Comparison of ENCODE assay signal across 8 cellular contexts in genomic region chr1:151989131-151989868, GRCh38. TPM values are rescaled to one million over a fixed set of nuclear protein-coding genes. Genes with fewer than 3 reads are reported as not detected.
DNase-seq lines count a peak whose midpoint lies in the region; ATAC-seq and TF ChIP-seq lines count a peak whose summit lies in the region.

No MANE protein-coding gene starts in this region.

- no peaks in the 10 kb centered on the region for H3K27me3 ChIP-seq in colonic mucosa

- peak overlapping the region; percentile 8 to 100 for H3K9ac ChIP-seq in colonic mucosa (ENCODE audit: low read depth in 2 of 2, low read length in 2 of 2)

- no peaks in the 10 kb centered on the region for H3K9me3 Mint-ChIP-seq in naive thymus-derived CD8-positive, alpha-beta T cell
- no peaks in the 10 kb centered on the region for H3K9me3 Mint-ChIP-seq in stimulated activated naive B cell treated with anti-CD40 and anti-IgM and Interleukin-4, amounts not matched to agents 10 μg/mL and 1 μg/mL and 100 μg/mL, for 72 hours

- intact Hi-C loops in colonic mucosa (cut with DNase I): no loop called here

- H3K27me3 Mint-ChIP-seq in naive thymus-derived CD8-positive, alpha-beta T cell: no peaks in the 10 kb centered on the region
- no peaks in the 10 kb centered on the region for H3K27me3 Mint-ChIP-seq in stimulated activated naive B cell treated with anti-CD40 and anti-IgM and Interleukin-4, amounts not matched to agents 10 μg/mL and 1 μg/mL and 100 μg/mL, for 72 hours

- H3K36me3 ChIP-seq in colonic mucosa: no peaks in the 10 kb centered on the region

- peaks cover 31% of the 10 kb centered on the region for H3K4me1 ChIP-seq in colonic mucosa

- POLR2A ChIA-PET in naive thymus-derived CD8-positive, alpha-beta T cell (lab: Charles Lee): interaction anchor here (0.9 kb wide), 1 partner anchor 9 kb away, joined by 3 read pairs; no protein-coding TSS in a partner anchor

- peak overlapping the region; percentile 99 for H3K27ac ChIP-seq in colonic mucosa

- peak overlapping the region; percentile 20 to 87 (median 57) for H3K27ac Mint-ChIP-seq in naive thymus-derived CD8-positive, alpha-beta T cell
- H3K27ac Mint-ChIP-seq in stimulated activated naive B cell treated with anti-CD40 and anti-IgM and Interleukin-4, amounts not matched to agents 10 μg/mL and 1 μg/mL and 100 μg/mL, for 72 hours: no peak overlapping the region

- H3K4me3 Mint-ChIP-seq in naive thymus-derived CD8-positive, alpha-beta T cell: peak overlapping the region in 7 of 10 donors; percentile 4 to 65 (median 39)
- H3K4me3 Mint-ChIP-seq in stimulated activated naive B cell treated with anti-CD40 and anti-IgM and Interleukin-4, amounts not matched to agents 10 μg/mL and 1 μg/mL and 100 μg/mL, for 72 hours: no peak overlapping the region

- peaks cover 41 to 84% (median 77%) of the 10 kb centered on the region in 4 donors for H3K4me1 Mint-ChIP-seq in naive thymus-derived CD8-positive, alpha-beta T cell
- H3K4me1 Mint-ChIP-seq in stimulated activated naive B cell treated with anti-CD40 and anti-IgM and Interleukin-4, amounts not matched to agents 10 μg/mL and 1 μg/mL and 100 μg/mL, for 72 hours: peaks cover 12 to 42% of the 10 kb centered on the region in 2 donors

- TF ChIP-seq CTCF in colonic mucosa (IDR thresholded peaks at IDR 0.05): no peak

- H3K4me3 ChIP-seq in colonic mucosa: no peak overlapping the region

- DNase-seq in GM04504 (ENCODE audit: low read depth) (peak; percentile 73), SW 1271 (lab: John Stamatoyannopoulos, UW) (peak; percentile 19 to 67), colonic mucosa (peak; percentile 84), cerebellum (ENCODE audit: low spot score) (no peak), NCI-H1092 treated with DMSO at 0.1 percent for 48 hours (lab: John Stamatoyannopoulos, UW) (no peak)
- DNase-seq in naive thymus-derived CD8-positive, alpha-beta T cell: peak in 1 of 10 donors; percentile 26
- DNase-seq in stimulated activated naive B cell treated with anti-CD40 and anti-IgM and Interleukin-4, amounts not matched to agents 10 μg/mL and 1 μg/mL and 100 μg/mL, for 72 hours: no peak

- peaks cover 0 to 20% (median 3%) of the 10 kb centered on the region in 3 donors for H3K36me3 Mint-ChIP-seq in naive thymus-derived CD8-positive, alpha-beta T cell
- H3K36me3 Mint-ChIP-seq in stimulated activated naive B cell treated with anti-CD40 and anti-IgM and Interleukin-4, amounts not matched to agents 10 μg/mL and 1 μg/mL and 100 μg/mL, for 72 hours: peaks cover 0 to 4% of the 10 kb centered on the region in 2 donors

- no peak for ATAC-seq in naive thymus-derived CD8-positive, alpha-beta T cell
- no peak for ATAC-seq in HG02973 (IDR thresholded peaks at IDR 0.05; ENCODE audit: unreplicated experiment)
- ATAC-seq in stimulated activated naive B cell treated with anti-CD40 and anti-IgM and Interleukin-4, amounts not matched to agents 10 μg/mL and 1 μg/mL and 100 μg/mL, for 72 hours (replicated peaks): no peak

- H3K9me3 ChIP-seq in colonic mucosa: no peaks in the 10 kb centered on the region

RNA-seq across cellular contexts. Expression of gene S100A10, which starts 4.4 kb away (rescaled TPM):
- 1,000 to 10,000 TPM; 1,313 to 1,485 TPM for total RNA-seq in colonic mucosa
- 100 to 1,000 TPM; 198 to 212 TPM for total RNA-seq in naive thymus-derived CD8-positive, alpha-beta T cell
- 100 to 1,000 TPM; 629 to 783 (median 630) TPM for polyA plus RNA-seq in naive thymus-derived CD8-positive, alpha-beta T cell
- total RNA-seq in cerebellum: 1.8 TPM

RNA-seq across cellular contexts. Expression of gene S100A11, which starts 47.5 kb away (rescaled TPM):
- total RNA-seq in colonic mucosa (100 to 1,000 TPM; 194 to 260 TPM), cerebellum (10.3 TPM)
- total RNA-seq in naive thymus-derived CD8-positive, alpha-beta T cell: 10 to 100 TPM; 88.6 to 95.4 TPM
- 100 to 1,000 TPM in 1 of 3 donors, 10 to 100 TPM in 2; 62.0 to 124 (median 74.6) TPM for polyA plus RNA-seq in naive thymus-derived CD8-positive, alpha-beta T cell

Comparison
In these comparisons a context has a peak if more than half of its experiments do, and no peak if none do; other contexts are left out.
1. DNase-seq: peak in GM04504 (single experiment), SW 1271 (2 of 2) and colonic mucosa (single experiment); none in stimulated activated naive B cell treated with anti-CD40 and anti-IgM and Interleukin-4, amounts not matched to agents 10 μg/mL and 1 μg/mL and 100 μg/mL, for 72 hours (single experiment), cerebellum (single experiment) and NCI-H1092 treated with DMSO at 0.1 percent for 48 hours (single experiment).
2. H3K4me3 Mint-ChIP-seq: peak in naive thymus-derived CD8-positive, alpha-beta T cell (7 of 10); none in stimulated activated naive B cell treated with anti-CD40 and anti-IgM and Interleukin-4, amounts not matched to agents 10 μg/mL and 1 μg/mL and 100 μg/mL, for 72 hours (0 of 2).
3. RNA of gene S100A10, which starts 4.4 kb away (total RNA-seq): 1,313 to 1,485 TPM in colonic mucosa and 198 to 212 TPM in naive thymus-derived CD8-positive, alpha-beta T cell; 1.8 TPM in cerebellum (single experiment); every median in the first group is over 10 times any median in the second.